ENCODE assay signal across 12 cellular contexts in genomic region chr9:76650692-76651091, GRCh38.
A peak's percentile ranks its signal among the peaks of the same experiment; 100 is the strongest.
DNase-seq lines count a peak whose midpoint lies in the region; ATAC-seq, FAIRE-seq and TF ChIP-seq lines count a peak whose summit lies in the region.
"Had no signal": no experiment of that assay in that cellular context is flagged by ENCODE, and none has a peak within 500 bp of the region (broad histone marks: within the 10 kb centered on the region; RNA-seq: fewer than 3 reads in every experiment).

No MANE protein-coding gene starts in this region.

- H3K9me2 ChIP-seq in GM23338 (ENCODE audit: insufficient read depth), result no peaks in the 10 kb centered on the region

- H3K27ac ChIP-seq in A549 (no peak overlapping the region), GM23338 (ENCODE audit: low read depth) (peak overlapping the region; percentile 88)

- H3K9me3 ChIP-seq in A549, result no peaks in the 10 kb centered on the region

- H3K27ac Mint-ChIP-seq in GM23338 (peak overlapping the region; percentile 82), memory B cell (no peak overlapping the region)
- peak overlapping the region; percentile 69 for H3K27ac Mint-ChIP-seq in activated naive CD8-positive, alpha-beta T cell

- peak overlapping the region; percentile 25; the same call in 1 of the 3 replicates for H3K4me3 Mint-ChIP-seq in GM23338
- H3K4me3 Mint-ChIP-seq in activated naive CD8-positive, alpha-beta T cell, result peak overlapping the region; percentile 81
- peak overlapping the region; percentile 75 for H3K4me3 Mint-ChIP-seq in memory B cell

- H3K27me3 Mint-ChIP-seq in GM23338 (ENCODE audit: insufficient read depth, low read depth, poor library complexity) (no peaks in the 10 kb centered on the region), memory B cell (peaks cover 1% of the 10 kb centered on the region)
- no peaks in the 10 kb centered on the region for H3K27me3 Mint-ChIP-seq in activated naive CD8-positive, alpha-beta T cell

- no peaks in the 10 kb centered on the region for H3K79me2 ChIP-seq in GM23338 (replicated peaks; ENCODE audit: insufficient read depth)

- H3F3A ChIP-seq in GM23338 (replicated peaks; ENCODE audit: low read depth), result no peaks in the 10 kb centered on the region

- POLR2A ChIA-PET in A549 (lab: Yijun Ruan, JAX), result no interaction called here

- no peaks in the 10 kb centered on the region for H3K36me3 Mint-ChIP-seq in GM23338 (ENCODE audit: low read depth)
- H3K36me3 Mint-ChIP-seq in activated naive CD8-positive, alpha-beta T cell, result no peaks in the 10 kb centered on the region
- H3K36me3 Mint-ChIP-seq in memory B cell, result no peaks in the 10 kb centered on the region

- H3K36me3 ChIP-seq in GM23338 (ENCODE audit: insufficient read depth), result no peaks in the 10 kb centered on the region

- TF ChIP-seq CTCF in A549 (IDR thresholded peaks at IDR 0.05) (no peak), GM23338 (conservative IDR thresholded peaks at IDR 0.05; ENCODE audit: low read depth in 2 of 2) (no peak)

- no peaks in the 10 kb centered on the region for H4K20me1 ChIP-seq in GM23338 (replicated peaks; ENCODE audit: insufficient read depth)

- H3K4me3 ChIP-seq in A549 (no peak overlapping the region), GM23338 (peak overlapping the region; percentile 17; the same call in 1 of the 2 replicates)

- H3K9me3 Mint-ChIP-seq in GM23338 (no peaks in the 10 kb centered on the region), memory B cell (no peaks in the 10 kb centered on the region)
- H3K9me3 Mint-ChIP-seq in activated naive CD8-positive, alpha-beta T cell (ENCODE audit: low read depth), result no peaks in the 10 kb centered on the region

- no peak overlapping the region for H3K4me2 ChIP-seq in A549
- H3K4me2 ChIP-seq in GM23338, result peak overlapping the region; percentile 56

- H3K27me3 ChIP-seq in GM23338 (ENCODE audit: insufficient read depth), result no peaks in the 10 kb centered on the region

- TF ChIP-seq EP300 in A549 (IDR thresholded peaks at IDR 0.05), result no peak

- no peak for FAIRE-seq in A549 (lab: Jason Lieb, UNC)

- H3K4me1 ChIP-seq in A549 (no peaks in the 10 kb centered on the region), GM23338 (ENCODE audit: insufficient read depth) (peaks cover 31% of the 10 kb centered on the region)

- no peak for DNase-seq in A549 (ENCODE audit: low read depth in 1 of 2, low spot score in 1 of 2)
- DNase-seq in GM23338 (ENCODE audit: low spot score), result peak; percentile 61
- DNase-seq in memory B cell (ENCODE audit: low spot score in 2 of 2), result no peak
- no peak for DNase-seq in NCI-H1105 (lab: John Stamatoyannopoulos, UW)
- DNase-seq in DMS79 treated with DMSO at 0.1 percent for 48 hours (lab: John Stamatoyannopoulos, UW), result no peak
- no peak for DNase-seq in DMS 273 (lab: John Stamatoyannopoulos, UW; ENCODE audit: unreplicated experiment)
- DNase-seq: effector CD4-positive, alpha-beta T cell; GF-D8; midbrain; NCI-H226 had no signal

- 35% methylated on average over 2 of the region's 2 CpGs for WGBS in A549 (ENCODE audit: missing lambda C conversion rate)

- no peak overlapping the region for H2AFZ ChIP-seq in GM23338

- CTCF ChIA-PET in A549 (lab: Yijun Ruan, JAX), result interaction anchor here (0.9 to 2.3 kb wide), 3 partner anchors 9 to 55 kb away, joined by 3 to 7 read pairs (median 5); no protein-coding TSS in a partner anchor

- TF ChIP-seq POLR2A in A549 (IDR thresholded peaks at IDR 0.05; ENCODE audit: low read length), result no peak

- H3K4me1 Mint-ChIP-seq in GM23338 (peaks cover 36% of the 10 kb centered on the region), memory B cell (peaks cover 6% of the 10 kb centered on the region)
- peaks cover 31% of the 10 kb centered on the region for H3K4me1 Mint-ChIP-seq in activated naive CD8-positive, alpha-beta T cell (ENCODE audit: low read depth)

- no peak for TF ChIP-seq RAD21 in A549 (conservative IDR thresholded peaks at IDR 0.05 in 1 of 2, IDR thresholded peaks at IDR 0.05 in 1 of 2)

- ATAC-seq in A549, result no peak
- peak; percentile 59 for ATAC-seq in GM23338
- no peak for ATAC-seq in memory B cell (ENCODE audit: low read depth)
- ATAC-seq in HG02970 (IDR thresholded peaks at IDR 0.05; ENCODE audit: low FRiP score, unreplicated experiment), result no peak

TF ChIP-seq in A549, 52 proteins besides CTCF, POLR2A, EP300 and RAD21:
- TF ChIP-seq FOXS1 (CRISPR knock-in tag; IDR thresholded peaks at IDR 0.05), result no peak
- peak; percentile 17 for TF ChIP-seq MAFK (IDR thresholded peaks at IDR 0.05; ENCODE audit: partially characterized antibody)
- no peak for TF ChIP-seq FOSB (CRISPR knock-in tag; IDR thresholded peaks at IDR 0.05)
- TF ChIP-seq RNF2 (IDR thresholded peaks at IDR 0.05; ENCODE audit: borderline replicate concordance, low read depth), result no peak
- TF ChIP-seq REST (IDR thresholded peaks at IDR 0.05), result no peak
TF ChIP-seq in A549: peak in this region for 1.

TF ChIP-seq in GM23338, 12 proteins besides CTCF, POLR2A, EP300 and RAD21:
- TF ChIP-seq, protein P1, sequence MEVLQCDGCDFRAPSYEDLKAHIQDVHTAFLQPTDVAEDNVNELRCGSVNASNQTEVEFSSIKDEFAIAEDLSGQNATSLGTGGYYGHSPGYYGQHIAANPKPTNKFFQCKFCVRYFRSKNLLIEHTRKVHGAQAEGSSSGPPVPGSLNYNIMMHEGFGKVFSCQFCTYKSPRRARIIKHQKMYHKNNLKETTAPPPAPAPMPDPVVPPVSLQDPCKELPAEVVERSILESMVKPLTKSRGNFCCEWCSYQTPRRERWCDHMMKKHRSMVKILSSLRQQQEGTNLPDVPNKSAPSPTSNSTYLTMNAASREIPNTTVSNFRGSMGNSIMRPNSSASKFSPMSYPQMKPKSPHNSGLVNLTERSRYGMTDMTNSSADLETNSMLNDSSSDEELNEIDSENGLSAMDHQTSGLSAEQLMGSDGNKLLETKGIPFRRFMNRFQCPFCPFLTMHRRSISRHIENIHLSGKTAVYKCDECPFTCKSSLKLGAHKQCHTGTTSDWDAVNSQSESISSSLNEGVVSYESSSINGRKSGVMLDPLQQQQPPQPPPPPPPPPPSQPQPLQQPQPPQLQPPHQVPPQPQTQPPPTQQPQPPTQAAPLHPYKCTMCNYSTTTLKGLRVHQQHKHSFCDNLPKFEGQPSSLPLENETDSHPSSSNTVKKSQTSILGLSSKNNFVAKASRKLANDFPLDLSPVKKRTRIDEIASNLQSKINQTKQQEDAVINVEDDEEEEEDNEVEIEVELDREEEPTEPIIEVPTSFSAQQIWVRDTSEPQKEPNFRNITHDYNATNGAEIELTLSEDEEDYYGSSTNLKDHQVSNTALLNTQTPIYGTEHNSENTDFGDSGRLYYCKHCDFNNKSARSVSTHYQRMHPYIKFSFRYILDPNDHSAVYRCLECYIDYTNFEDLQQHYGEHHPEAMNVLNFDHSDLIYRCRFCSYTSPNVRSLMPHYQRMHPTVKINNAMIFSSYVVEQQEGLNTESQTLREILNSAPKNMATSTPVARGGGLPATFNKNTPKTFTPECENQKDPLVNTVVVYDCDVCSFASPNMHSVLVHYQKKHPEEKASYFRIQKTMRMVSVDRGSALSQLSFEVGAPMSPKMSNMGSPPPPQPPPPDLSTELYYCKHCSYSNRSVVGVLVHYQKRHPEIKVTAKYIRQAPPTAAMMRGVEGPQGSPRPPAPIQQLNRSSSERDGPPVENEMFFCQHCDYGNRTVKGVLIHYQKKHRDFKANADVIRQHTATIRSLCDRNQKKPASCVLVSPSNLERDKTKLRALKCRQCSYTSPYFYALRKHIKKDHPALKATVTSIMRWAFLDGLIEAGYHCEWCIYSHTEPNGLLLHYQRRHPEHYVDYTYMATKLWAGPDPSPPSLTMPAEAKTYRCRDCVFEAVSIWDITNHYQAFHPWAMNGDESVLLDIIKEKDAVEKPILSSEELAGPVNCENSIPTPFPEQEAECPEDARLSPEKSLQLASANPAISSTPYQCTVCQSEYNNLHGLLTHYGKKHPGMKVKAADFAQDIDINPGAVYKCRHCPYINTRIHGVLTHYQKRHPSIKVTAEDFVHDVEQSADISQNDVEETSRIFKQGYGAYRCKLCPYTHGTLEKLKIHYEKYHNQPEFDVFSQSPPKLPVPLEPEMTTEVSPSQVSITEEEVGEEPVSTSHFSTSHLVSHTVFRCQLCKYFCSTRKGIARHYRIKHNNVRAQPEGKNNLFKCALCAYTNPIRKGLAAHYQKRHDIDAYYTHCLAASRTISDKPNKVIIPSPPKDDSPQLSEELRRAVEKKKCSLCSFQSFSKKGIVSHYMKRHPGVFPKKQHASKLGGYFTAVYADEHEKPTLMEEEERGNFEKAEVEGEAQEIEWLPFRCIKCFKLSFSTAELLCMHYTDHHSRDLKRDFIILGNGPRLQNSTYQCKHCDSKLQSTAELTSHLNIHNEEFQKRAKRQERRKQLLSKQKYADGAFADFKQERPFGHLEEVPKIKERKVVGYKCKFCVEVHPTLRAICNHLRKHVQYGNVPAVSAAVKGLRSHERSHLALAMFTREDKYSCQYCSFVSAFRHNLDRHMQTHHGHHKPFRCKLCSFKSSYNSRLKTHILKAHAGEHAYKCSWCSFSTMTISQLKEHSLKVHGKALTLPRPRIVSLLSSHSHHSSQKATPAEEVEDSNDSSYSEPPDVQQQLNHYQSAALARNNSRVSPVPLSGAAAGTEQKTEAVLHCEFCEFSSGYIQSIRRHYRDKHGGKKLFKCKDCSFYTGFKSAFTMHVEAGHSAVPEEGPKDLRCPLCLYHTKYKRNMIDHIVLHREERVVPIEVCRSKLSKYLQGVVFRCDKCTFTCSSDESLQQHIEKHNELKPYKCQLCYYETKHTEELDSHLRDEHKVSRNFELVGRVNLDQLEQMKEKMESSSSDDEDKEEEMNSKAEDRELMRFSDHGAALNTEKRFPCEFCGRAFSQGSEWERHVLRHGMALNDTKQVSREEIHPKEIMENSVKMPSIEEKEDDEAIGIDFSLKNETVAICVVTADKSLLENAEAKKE (CRISPR knock-in tag; IDR thresholded peaks at IDR 0.05), result no peak
- TF ChIP-seq STAT1 (IDR thresholded peaks at IDR 0.05; ENCODE audit: unreplicated experiment), result no peak
- TF ChIP-seq CREB1 (CRISPR knock-in tag; IDR thresholded peaks at IDR 0.05; ENCODE audit: low read depth), result no peak

Comparison
In these comparisons a context has a peak if more than half of its experiments do, and no peak if none do; other contexts are left out.
1. H3K4me3 Mint-ChIP-seq: peak in every context shown above with its lines; median percentile 81 in activated naive CD8-positive, alpha-beta T cell; 75 in memory B cell; 25 in GM23338.